In the genomic region with DNA sequence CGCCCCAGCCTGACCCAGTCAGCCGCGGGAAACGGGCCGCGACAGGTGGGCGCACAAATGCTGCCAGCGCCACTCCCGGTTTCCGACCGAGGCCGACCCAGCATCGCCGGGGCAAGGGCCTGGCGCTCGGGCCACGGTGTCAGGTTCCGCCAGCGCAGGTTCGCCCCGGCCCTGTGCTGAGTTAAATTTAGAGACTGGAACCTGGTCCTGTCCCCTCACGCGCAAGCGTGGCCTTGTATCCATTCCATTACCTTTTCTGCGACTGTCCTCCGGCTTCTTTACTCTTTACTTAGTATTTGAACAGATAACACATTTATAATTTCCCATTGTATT, we compare ENCODE assay signal across 7 cellular contexts. TPM values are rescaled to one million over a fixed set of nuclear protein-coding genes. Genes with fewer than 3 reads are reported as not detected.
DNase-seq lines count a peak whose midpoint lies in the region; ATAC-seq and TF ChIP-seq lines count a peak whose summit lies in the region.
"Had no signal": no experiment of that assay in that cellular context is flagged by ENCODE, and none has a peak within 500 bp of the region (broad histone marks: within the 10 kb centered on the region; RNA-seq: fewer than 3 reads in every experiment).

No MANE protein-coding gene starts in this region.

- DNase-seq in activated naive CD4-positive, alpha-beta T cell treated with anti-CD3 and anti-CD28 coated beads for 36 hours, result no peak
- no peak for DNase-seq in activated naive CD4-positive, alpha-beta T cell (lab: John Stamatoyannopoulos, UW)
- DNase-seq in iPS DF 6.9 (ENCODE audit: low read depth, low spot score) (no peak), upper lobe of left lung (no peak), T-helper 9 cell (no peak)
- DNase-seq: DMS79 treated with DMSO at 0.1 percent for 48 hours had no signal

- intact Hi-C loops in activated naive CD4-positive, alpha-beta T cell treated with anti-CD3 and anti-CD28 coated beads for 36 hours (cut with micrococcal nuclease), result no loop called here

- H3K27ac ChIP-seq in iPS DF 6.9 (ENCODE audit: low read length), result no peak overlapping the region
- peak overlapping the region; percentile 49 to 86 (median 70) for H3K27ac ChIP-seq in upper lobe of left lung

- peaks cover 27% of the 10 kb centered on the region for H3K4me1 Mint-ChIP-seq in activated naive CD4-positive, alpha-beta T cell treated with anti-CD3 and anti-CD28 coated beads for 36 hours (ENCODE audit: low read depth)

- TF ChIP-seq POLR2A in upper lobe of left lung (IDR thresholded peaks at IDR 0.05), result no peak

- H3K9me3 ChIP-seq in iPS DF 6.9 (ENCODE audit: control insufficient read depth, insufficient read depth, low read length), result no peaks in the 10 kb centered on the region
- no peaks in the 10 kb centered on the region for H3K9me3 ChIP-seq in upper lobe of left lung

- no peak for TF ChIP-seq CTCF in upper lobe of left lung (IDR thresholded peaks at IDR 0.05)

- peaks cover 19% of the 10 kb centered on the region for H3K27me3 Mint-ChIP-seq in activated naive CD4-positive, alpha-beta T cell treated with anti-CD3 and anti-CD28 coated beads for 36 hours (ENCODE audit: low read depth)

- ATAC-seq in upper lobe of left lung (ENCODE audit: low FRiP score in 2 of 2) (no peak), HG03378 (IDR thresholded peaks at IDR 0.05; ENCODE audit: unreplicated experiment) (no peak)

- peak overlapping the region; percentile 92 for H3K4me3 Mint-ChIP-seq in activated naive CD4-positive, alpha-beta T cell treated with anti-CD3 and anti-CD28 coated beads for 36 hours

- CTCF ChIA-PET in activated naive CD4-positive, alpha-beta T cell treated with anti-CD3 and anti-CD28 coated beads for 36 hours (lab: Charles Lee), result interaction anchor here (0.5 to 1.5 kb wide), 3 partner anchors 16 to 45 kb away, joined by 3 to 5 read pairs (median 5); no protein-coding TSS in a partner anchor

- H3K4me3 ChIP-seq in iPS DF 6.9 (ENCODE audit: low read length) (peak overlapping the region; percentile 63; the same call in 1 of the 2 replicates), upper lobe of left lung (peak overlapping the region; percentile 51 to 79 (median 70))

- no peaks in the 10 kb centered on the region for H3K9me3 Mint-ChIP-seq in activated naive CD4-positive, alpha-beta T cell treated with anti-CD3 and anti-CD28 coated beads for 36 hours

- H3K4me1 ChIP-seq in iPS DF 6.9 (ENCODE audit: control insufficient read depth, insufficient read depth, low read length) (no peaks in the 10 kb centered on the region; the same call in 1 of the 2 replicates), upper lobe of left lung (peaks cover 26 to 44% (median 38%) of the 10 kb centered on the region in 4 donors)

- WGBS in iPS DF 6.9 (ENCODE audit: insufficient coverage, insufficient read length), result no CpG with 5 or more reads among the region's 26 CpGs
- 4 to 5% methylated on average over 12 to 15 of the region's 26 CpGs for WGBS in upper lobe of left lung, 2 donors

- H3K36me3 ChIP-seq in iPS DF 6.9 (ENCODE audit: control insufficient read depth, insufficient read depth, low read length), result no peaks in the 10 kb centered on the region
- H3K36me3 ChIP-seq in upper lobe of left lung, result no peaks in the 10 kb centered on the region

- TF ChIP-seq EP300 in upper lobe of left lung (IDR thresholded peaks at IDR 0.05), result no peak

- no peak overlapping the region for H3K27ac Mint-ChIP-seq in activated naive CD4-positive, alpha-beta T cell treated with anti-CD3 and anti-CD28 coated beads for 36 hours

- peaks cover 28% of the 10 kb centered on the region for H3K27me3 ChIP-seq in iPS DF 6.9 (ENCODE audit: control insufficient read depth, insufficient read depth, low read length)
- H3K27me3 ChIP-seq in upper lobe of left lung, result peaks cover 0 to 9% (median 2%) of the 10 kb centered on the region in 4 donors

- peaks cover 10% of the 10 kb centered on the region for H3K36me3 Mint-ChIP-seq in activated naive CD4-positive, alpha-beta T cell treated with anti-CD3 and anti-CD28 coated beads for 36 hours (ENCODE audit: low read depth)

RNA-seq across cellular contexts. Expression of a gene that starts 0.4 kb away (rescaled TPM):
- 1 to 10 TPM; 1.6 to 1.8 TPM for total RNA-seq in activated naive CD4-positive, alpha-beta T cell treated with anti-CD3 and anti-CD28 coated beads for 36 hours
- total RNA-seq in upper lobe of left lung, result 1 to 10 TPM in 5 of 6 donors, under 1 TPM in 1; 0.83 to 6.7 (median 2.9) TPM

RNA-seq across cellular contexts. Expression of a gene that starts 17.7 kb away (rescaled TPM):
- 10 to 100 TPM; 36.5 to 37.3 TPM for total RNA-seq in activated naive CD4-positive, alpha-beta T cell treated with anti-CD3 and anti-CD28 coated beads for 36 hours
- total RNA-seq in upper lobe of left lung, result 10 to 100 TPM; 14.4 to 75.4 (median 34.1) TPM

RNA-seq across cellular contexts. Expression of a gene that starts 38.3 kb away (rescaled TPM):
- total RNA-seq in activated naive CD4-positive, alpha-beta T cell treated with anti-CD3 and anti-CD28 coated beads for 36 hours, result 1,000 to 10,000 TPM; 3,176 to 3,362 TPM
- 1,000 to 10,000 TPM in 5 of 6 donors, 100 to 1,000 TPM in 1; 801 to 1,863 (median 1,196) TPM for total RNA-seq in upper lobe of left lung

RNA-seq across cellular contexts. Expression of a gene that starts 55.6 kb away (rescaled TPM):
- total RNA-seq in activated naive CD4-positive, alpha-beta T cell treated with anti-CD3 and anti-CD28 coated beads for 36 hours, result 10 to 100 TPM; 10.5 to 10.9 TPM
- 10 to 100 TPM; 12.3 to 47.1 (median 15.6) TPM for total RNA-seq in upper lobe of left lung

RNA-seq across cellular contexts. Expression of a gene that starts 58.0 kb away (rescaled TPM):
- total RNA-seq in activated naive CD4-positive, alpha-beta T cell treated with anti-CD3 and anti-CD28 coated beads for 36 hours, result not detected
- total RNA-seq in upper lobe of left lung, result 1 to 10 TPM in 1 of 6 donors, not detected in 5; 1.6 TPM
